16 cellular contexts compared by ENCODE assay signal in the genomic region with DNA sequence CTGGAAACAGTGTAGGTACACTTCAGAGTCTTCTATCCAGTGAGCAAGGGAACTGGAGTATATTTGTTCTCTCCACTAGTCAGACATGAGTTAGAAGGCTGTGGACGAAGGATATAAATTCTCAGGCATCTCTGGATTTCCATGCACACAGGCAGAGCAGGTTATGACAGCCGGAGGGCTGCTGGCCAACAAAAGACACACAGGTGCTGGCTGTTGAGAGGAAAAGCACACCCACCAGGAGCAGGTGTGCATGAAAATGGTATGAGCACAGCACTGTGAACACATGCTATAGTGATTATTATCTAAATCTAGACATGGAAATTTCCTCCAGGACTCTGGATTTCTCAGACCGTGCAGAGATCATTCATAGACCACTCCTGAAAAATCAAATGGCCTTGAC.
A peak's percentile ranks its signal among the peaks of the same experiment; 100 is the strongest.
DNase-seq lines count a peak whose midpoint lies in the region; ATAC-seq and TF ChIP-seq lines count a peak whose summit lies in the region.
"Had no signal": no experiment of that assay in that cellular context is flagged by ENCODE, and none has a peak within 500 bp of the region (broad histone marks: within the 10 kb centered on the region; RNA-seq: fewer than 3 reads in every experiment).

No MANE protein-coding gene starts in this region.

- TF ChIP-seq CTCF in psoas muscle (IDR thresholded peaks at IDR 0.05), result no peak

- no peaks in the 10 kb centered on the region for H3K27me3 ChIP-seq in psoas muscle (ENCODE audit: insufficient read depth in 3 of 3, low read length in 2 of 3)

- H3K36me3 ChIP-seq in psoas muscle (ENCODE audit: insufficient read depth in 1 of 2, low read depth in 1 of 2), result no peaks in the 10 kb centered on the region

- ATAC-seq in psoas muscle (no peak), GM18873 (IDR thresholded peaks at IDR 0.05; ENCODE audit: low FRiP score, unreplicated experiment) (no peak)

- no peaks in the 10 kb centered on the region for H3K4me1 ChIP-seq in psoas muscle
- H3K4me1 ChIP-seq: Caco-2 had no signal

- peak; percentile 44 to 76 for DNase-seq in NCI-H2081 (lab: John Stamatoyannopoulos, UW)
- no peak for DNase-seq in NCI-H2081 treated with DMSO at 0.1 percent for 48 hours (lab: John Stamatoyannopoulos, UW)
- peak; percentile 41 for DNase-seq in NCI-H1105 treated with DMSO at 0.1 percent for 48 hours (lab: John Stamatoyannopoulos, UW)
- DNase-seq in NCI-H345 (lab: John Stamatoyannopoulos, UW), result peak; percentile 67
- DNase-seq in cerebellum (ENCODE audit: low spot score), result peak; percentile 41
- DNase-seq in psoas muscle, result no peak
- no peak for DNase-seq in NCI-H2171 (lab: John Stamatoyannopoulos, UW)
- DNase-seq: Caco-2; DMS79; KBM-7; NCI-H1694; NCI-H510A treated with DMSO at 0.1 percent for 48 hours; NK-92 treated with Interleukin-12 subunit alpha and Interleukin-12 subunit beta, amount 100 ng/mL, for 24 hours; Right ventricle myocardium superior had no signal

- H3K4me3 ChIP-seq in psoas muscle, result no peak overlapping the region
- H3K4me3 ChIP-seq: SK-N-MC had no signal

- no peaks in the 10 kb centered on the region for H3K9me3 ChIP-seq in psoas muscle
- H3K9me3 ChIP-seq: Caco-2 had no signal

- no peak overlapping the region for H3K27ac ChIP-seq in psoas muscle
- H3K27ac ChIP-seq: SK-N-MC had no signal

- intact Hi-C loops in psoas muscle (cut with DNase I), result no loop called here

- 46 to 66% (median 57%) methylated on average over 3 of the region's 3 CpGs for whole genome bisulfite sequencing in psoas muscle, 3 donors

Comparison
In these comparisons a context has a peak if more than half of its experiments do, and no peak if none do; other contexts are left out.
1. DNase-seq: peak in NCI-H2081 (2 of 2), NCI-H1105 treated with DMSO at 0.1 percent for 48 hours (single experiment), NCI-H345 (single experiment) and cerebellum (single experiment); none in NCI-H2081 treated with DMSO at 0.1 percent for 48 hours (single experiment), psoas muscle (0 of 2) and NCI-H2171 (single experiment).